1 cellular context compared by ENCODE assay signal in the genomic region with DNA sequence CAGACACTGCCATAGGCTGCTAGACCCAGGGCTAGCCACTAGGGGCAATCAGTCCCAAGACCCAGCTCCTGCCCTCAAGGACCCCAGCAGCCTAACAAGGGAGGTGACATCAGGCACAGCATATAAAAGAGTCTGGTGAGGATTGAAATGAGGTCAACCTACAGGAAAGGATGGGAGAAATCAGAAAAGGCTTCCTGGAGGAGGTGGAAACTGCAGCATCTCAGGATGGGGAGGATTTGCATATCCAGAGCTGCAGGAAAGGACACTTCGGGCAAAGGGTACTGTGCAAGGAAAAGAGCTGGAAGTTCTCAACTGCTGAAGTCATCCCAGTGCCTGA.
TF ChIP-seq lines count a peak whose summit lies in the region.

No MANE protein-coding gene starts in this region.

TF ChIP-seq in GM23338, 12 proteins besides CTCF, POLR2A, EP300 and RAD21 (continued from another document):
- TF ChIP-seq, protein P1, sequence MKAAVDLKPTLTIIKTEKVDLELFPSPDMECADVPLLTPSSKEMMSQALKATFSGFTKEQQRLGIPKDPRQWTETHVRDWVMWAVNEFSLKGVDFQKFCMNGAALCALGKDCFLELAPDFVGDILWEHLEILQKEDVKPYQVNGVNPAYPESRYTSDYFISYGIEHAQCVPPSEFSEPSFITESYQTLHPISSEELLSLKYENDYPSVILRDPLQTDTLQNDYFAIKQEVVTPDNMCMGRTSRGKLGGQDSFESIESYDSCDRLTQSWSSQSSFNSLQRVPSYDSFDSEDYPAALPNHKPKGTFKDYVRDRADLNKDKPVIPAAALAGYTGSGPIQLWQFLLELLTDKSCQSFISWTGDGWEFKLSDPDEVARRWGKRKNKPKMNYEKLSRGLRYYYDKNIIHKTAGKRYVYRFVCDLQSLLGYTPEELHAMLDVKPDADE (IDR thresholded peaks at IDR 0.05) = no peak
- no peak for TF ChIP-seq STAT1 (IDR thresholded peaks at IDR 0.05; ENCODE audit: unreplicated experiment)
- TF ChIP-seq JUNB (IDR thresholded peaks at IDR 0.05; ENCODE audit: unreplicated experiment) = no peak
- TF ChIP-seq, protein P2, sequence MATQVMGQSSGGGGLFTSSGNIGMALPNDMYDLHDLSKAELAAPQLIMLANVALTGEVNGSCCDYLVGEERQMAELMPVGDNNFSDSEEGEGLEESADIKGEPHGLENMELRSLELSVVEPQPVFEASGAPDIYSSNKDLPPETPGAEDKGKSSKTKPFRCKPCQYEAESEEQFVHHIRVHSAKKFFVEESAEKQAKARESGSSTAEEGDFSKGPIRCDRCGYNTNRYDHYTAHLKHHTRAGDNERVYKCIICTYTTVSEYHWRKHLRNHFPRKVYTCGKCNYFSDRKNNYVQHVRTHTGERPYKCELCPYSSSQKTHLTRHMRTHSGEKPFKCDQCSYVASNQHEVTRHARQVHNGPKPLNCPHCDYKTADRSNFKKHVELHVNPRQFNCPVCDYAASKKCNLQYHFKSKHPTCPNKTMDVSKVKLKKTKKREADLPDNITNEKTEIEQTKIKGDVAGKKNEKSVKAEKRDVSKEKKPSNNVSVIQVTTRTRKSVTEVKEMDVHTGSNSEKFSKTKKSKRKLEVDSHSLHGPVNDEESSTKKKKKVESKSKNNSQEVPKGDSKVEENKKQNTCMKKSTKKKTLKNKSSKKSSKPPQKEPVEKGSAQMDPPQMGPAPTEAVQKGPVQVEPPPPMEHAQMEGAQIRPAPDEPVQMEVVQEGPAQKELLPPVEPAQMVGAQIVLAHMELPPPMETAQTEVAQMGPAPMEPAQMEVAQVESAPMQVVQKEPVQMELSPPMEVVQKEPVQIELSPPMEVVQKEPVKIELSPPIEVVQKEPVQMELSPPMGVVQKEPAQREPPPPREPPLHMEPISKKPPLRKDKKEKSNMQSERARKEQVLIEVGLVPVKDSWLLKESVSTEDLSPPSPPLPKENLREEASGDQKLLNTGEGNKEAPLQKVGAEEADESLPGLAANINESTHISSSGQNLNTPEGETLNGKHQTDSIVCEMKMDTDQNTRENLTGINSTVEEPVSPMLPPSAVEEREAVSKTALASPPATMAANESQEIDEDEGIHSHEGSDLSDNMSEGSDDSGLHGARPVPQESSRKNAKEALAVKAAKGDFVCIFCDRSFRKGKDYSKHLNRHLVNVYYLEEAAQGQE (IDR thresholded peaks at IDR 0.05; ENCODE audit: unreplicated experiment) = no peak
